ENCODE assay signal across 8 cellular contexts in genomic region chr13:51583875-51584730, GRCh38. TPM values are rescaled to one million over a fixed set of nuclear protein-coding genes. Genes with fewer than 3 reads are reported as not detected.
DNase-seq lines count a peak whose midpoint lies in the region; ATAC-seq and TF ChIP-seq lines count a peak whose summit lies in the region.

TSS of gene WDFY2 (plus strand) at chr13:51584462. CDS start at chr13:51584688, 226 bp downstream.

- DNase-seq in NCI-H1694 treated with DMSO at 0.1 percent for 48 hours (lab: John Stamatoyannopoulos, UW) = peak; percentile 99
- peak; percentile 99 for DNase-seq in T-helper 17 cell
- peak; percentile 100 for DNase-seq in left ventricle myocardium superior
- peak; percentile 100 for DNase-seq in prostate gland (ENCODE audit: low spot score)

- H3K27ac ChIP-seq in angular gyrus (ENCODE audit: low read depth, low read length) (peak within 1 kb of the TSS; percentile 97), prostate gland (peak within 1 kb of the TSS; percentile 91 to 92), urinary bladder (ENCODE audit: low read depth) (peak within 1 kb of the TSS; percentile 91)

- H3K4me3 Mint-ChIP-seq in T-helper 17 cell = peak within 1 kb of the TSS; percentile 95

- H3K27me3 ChIP-seq in prostate gland (replicated peaks; ENCODE audit: insufficient read depth) = no peaks in the 10 kb centered on the region

- H3K36me3 ChIP-seq in prostate gland = no peaks in the 10 kb centered on the region
- no peaks in the 10 kb centered on the region for H3K36me3 ChIP-seq in urinary bladder (ENCODE audit: insufficient read depth)

- H3K4me3 ChIP-seq in prostate gland = peak within 1 kb of the TSS; percentile 83 to 90
- peak within 1 kb of the TSS; percentile 59 for H3K4me3 ChIP-seq in urinary bladder (ENCODE audit: low read depth, low read length)

- WGBS in prostate gland = under 1% methylated on average over 76 of the region's 81 CpGs
- under 1% methylated on average over 81 of the region's 81 CpGs for WGBS in urinary bladder

- H3K4me1 ChIP-seq in prostate gland (replicated peaks) (no peaks in the 10 kb centered on the region), urinary bladder (ENCODE audit: insufficient read depth) (no peaks in the 10 kb centered on the region)

- H3K9me3 ChIP-seq in T-helper 17 cell (ENCODE audit: control insufficient read depth, low read length, poor library complexity, severe bottlenecking) (no peaks in the 10 kb centered on the region), prostate gland (no peaks in the 10 kb centered on the region)

- no peaks in the 10 kb centered on the region for H3K27me3 Mint-ChIP-seq in T-helper 17 cell

- TF ChIP-seq POLR2A in GM15510 (IDR thresholded peaks at IDR 0.05; ENCODE audit: borderline replicate concordance, extremely low read depth, insufficient read length) = peak; percentile 62
- peak; percentile 97 for TF ChIP-seq POLR2A in prostate gland (IDR thresholded peaks at IDR 0.05)

- intact Hi-C loops in left ventricle myocardium superior (cut with micrococcal nuclease) = loop anchor here (10.0 kb wide), 1 partner anchor 129 kb away; the partner anchor contains the start of gene INTS6
- intact Hi-C loops in prostate gland (cut with DNase I) = loop anchor here (1.0 to 10.0 kb wide), 3 partner anchors 131 to 871 kb away; partner anchors contain the start of genes CKAP2, INTS6 and VPS36

- H3K4me1 Mint-ChIP-seq in T-helper 17 cell = peaks cover 35% of the 10 kb centered on the region

- ATAC-seq in HG02885 (IDR thresholded peaks at IDR 0.05; ENCODE audit: poor library complexity, unreplicated experiment) (peak; percentile 79), T-helper 17 cell (peak; percentile 83), left ventricle myocardium superior (peak; percentile 95)

- no peaks in the 10 kb centered on the region for H3K36me3 Mint-ChIP-seq in T-helper 17 cell (ENCODE audit: low read depth)

- peak in 2 of 4 experiments; percentile 25 to 34 for TF ChIP-seq CTCF in prostate gland (IDR thresholded peaks at IDR 0.05)

- peak within 1 kb of the TSS; percentile 91 for H3K27ac Mint-ChIP-seq in T-helper 17 cell

RNA-seq across cellular contexts. Expression of gene WDFY2, which starts in this region (rescaled TPM):
- total RNA-seq in T-helper 17 cell (10 to 100 TPM; 41.5 to 52.2 TPM), left ventricle myocardium superior (4.9 TPM), prostate gland (10 to 100 TPM in 1 of 2 donors, 1 to 10 TPM in 1; 7.9 to 23.2 TPM), urinary bladder (14.5 TPM)
- 5.2 TPM for polyA plus RNA-seq in urinary bladder

Comparison
In these comparisons a context has a peak if more than half of its experiments do, and no peak if none do; other contexts are left out.
1. Peak in every context shown above with its lines: DNase-seq, ATAC-seq, H3K4me3 ChIP-seq and H3K27ac ChIP-seq.